In genomic region chr15:42548258-42549051, GRCh38 we compare ENCODE assay signal across 8 cellular contexts. TPM values are rescaled to one million over a fixed set of nuclear protein-coding genes. Genes with fewer than 3 reads are reported as not detected.
DNase-seq lines count a peak whose midpoint lies in the region; ATAC-seq and TF ChIP-seq lines count a peak whose summit lies in the region.

TSS of gene HAUS2 (plus strand) at chr15:42548838. CDS start at chr15:42548873, 35 bp downstream.
TSS of gene LRRC57 (minus strand) at chr15:42548793. CDS start at chr15:42548434, 359 bp downstream.

- no peak for TF ChIP-seq CTCF in activated CD8-positive, alpha-beta T cell treated with anti-CD3 and anti-CD28 coated beads for 36 hours (IDR thresholded peaks at IDR 0.05)
- TF ChIP-seq CTCF in lower lobe of right lung (IDR thresholded peaks at IDR 0.05) = no peak

- peaks cover 44% of the 10 kb centered on the region for H3K4me1 Mint-ChIP-seq in activated CD8-positive, alpha-beta T cell treated with anti-CD3 and anti-CD28 coated beads for 36 hours (ENCODE audit: low read depth)

- peak within 1 kb of the TSS; percentile 99 for H3K27ac Mint-ChIP-seq in activated CD8-positive, alpha-beta T cell treated with anti-CD3 and anti-CD28 coated beads for 36 hours

- intact Hi-C loops in activated CD8-positive, alpha-beta T cell treated with anti-CD3 and anti-CD28 coated beads for 36 hours (cut with micrococcal nuclease) = no loop called here
- intact Hi-C loops in lower lobe of right lung (cut with DNase I) = no loop called here

- H4K20me1 ChIP-seq in BLaER1 = peaks cover 22% of the 10 kb centered on the region

- peak; percentile 91 for DNase-seq in NCI-H774 (lab: John Stamatoyannopoulos, UW)
- peak; percentile 86 for DNase-seq in activated CD8-positive, alpha-beta T cell treated with anti-CD3 and anti-CD28 coated beads for 36 hours
- DNase-seq in lower lobe of right lung = peak; percentile 93
- DNase-seq in stimulated activated CD4-positive, alpha-beta T cell treated with anti-CD3 and anti-CD28 coated beads, TNF-alpha, amount 100 ng/mL, for 1 hour (ENCODE audit: low read depth in 3 of 3, low spot score in 1 of 3) = peak; percentile 65 to 82 (median 66)

- H3K4me3 Mint-ChIP-seq in activated CD8-positive, alpha-beta T cell treated with anti-CD3 and anti-CD28 coated beads for 36 hours = peak within 1 kb of the TSS; percentile 100

- WGBS in ectodermal cell, 2 experiments = 0% methylated on average over 71 of the region's 71 CpGs

- H3K4me1 ChIP-seq in BLaER1 = peaks cover 44% of the 10 kb centered on the region
- peaks cover 13% of the 10 kb centered on the region for H3K4me1 ChIP-seq in ectodermal cell (ENCODE audit: control insufficient read depth, insufficient read depth, low read length)
- H3K4me1 ChIP-seq in lower lobe of right lung = peaks cover 34% of the 10 kb centered on the region

- H3K27ac ChIP-seq in BLaER1 (peak within 1 kb of the TSS; percentile 82), ectodermal cell (ENCODE audit: insufficient read depth, low read depth, low read length, poor library complexity, severe bottlenecking) (peak within 1 kb of the TSS; percentile 56), lower lobe of right lung (peak within 1 kb of the TSS; percentile 92)

- H3K4me2 ChIP-seq in BLaER1 = peak within 1 kb of the TSS; percentile 87

- H3K4me3 ChIP-seq in BLaER1 (peak within 1 kb of the TSS; percentile 88), ectodermal cell (ENCODE audit: insufficient read depth, low read depth, low read length) (peak within 1 kb of the TSS; percentile 85), lower lobe of right lung (peak within 1 kb of the TSS; percentile 84)

- POLR2A ChIA-PET in activated CD8-positive, alpha-beta T cell treated with anti-CD3 and anti-CD28 coated beads for 36 hours (lab: Charles Lee) = interaction anchor here (0.6 to 3.8 kb wide), 12 partner anchors 9 to 940 kb away, joined by 3 to 17 read pairs (median 3); partner anchors contain the start of genes STARD9 and ZNF106

- ATAC-seq in GM19324 (IDR thresholded peaks at IDR 0.05; ENCODE audit: low FRiP score, unreplicated experiment) = peak; percentile 87
- peak; percentile 74 for ATAC-seq in HG03460 (IDR thresholded peaks at IDR 0.05; ENCODE audit: unreplicated experiment)
- ATAC-seq in activated CD8-positive, alpha-beta T cell treated with anti-CD3 and anti-CD28 coated beads for 36 hours = peak; percentile 87
- ATAC-seq in lower lobe of right lung = peak; percentile 96 to 98

- CTCF ChIA-PET in activated CD8-positive, alpha-beta T cell treated with anti-CD3 and anti-CD28 coated beads for 36 hours (lab: Charles Lee) = interaction anchor here (1.2 kb wide), 1 partner anchor 101 kb away, joined by 4 read pairs; no protein-coding TSS in a partner anchor

- no peaks in the 10 kb centered on the region for H3K27me3 ChIP-seq in BLaER1
- H3K27me3 ChIP-seq in ectodermal cell (ENCODE audit: control insufficient read depth, insufficient read depth, low read length, poor library complexity, severe bottlenecking) = no peaks in the 10 kb centered on the region
- H3K27me3 ChIP-seq in lower lobe of right lung (ENCODE audit: low read depth) = no peaks in the 10 kb centered on the region

- peak within 1 kb of the TSS; percentile 88 for H3K9ac ChIP-seq in BLaER1

- H3K9me3 ChIP-seq in BLaER1 (no peaks in the 10 kb centered on the region), ectodermal cell (ENCODE audit: control insufficient read depth, low read length) (no peaks in the 10 kb centered on the region), lower lobe of right lung (no peaks in the 10 kb centered on the region)

- no peaks in the 10 kb centered on the region for H3K9me3 Mint-ChIP-seq in activated CD8-positive, alpha-beta T cell treated with anti-CD3 and anti-CD28 coated beads for 36 hours

- peaks cover 16% of the 10 kb centered on the region for H3K36me3 Mint-ChIP-seq in activated CD8-positive, alpha-beta T cell treated with anti-CD3 and anti-CD28 coated beads for 36 hours (ENCODE audit: low read depth)

- H3K27me3 Mint-ChIP-seq in activated CD8-positive, alpha-beta T cell treated with anti-CD3 and anti-CD28 coated beads for 36 hours = no peaks in the 10 kb centered on the region

- peaks cover 41% of the 10 kb centered on the region for H3K36me3 ChIP-seq in BLaER1
- H3K36me3 ChIP-seq in ectodermal cell (ENCODE audit: control insufficient read depth, insufficient read depth, low read length) = peaks cover 6% of the 10 kb centered on the region
- H3K36me3 ChIP-seq in lower lobe of right lung = peaks cover 17% of the 10 kb centered on the region

RNA-seq across cellular contexts. Expression of gene HAUS2, which starts in this region (rescaled TPM):
- total RNA-seq in activated CD8-positive, alpha-beta T cell treated with anti-CD3 and anti-CD28 coated beads for 36 hours = 10 to 100 TPM; 45.3 to 48.8 TPM
- polyA plus RNA-seq in ectodermal cell (2013, experiment 1 of 4) = 43.1 TPM
- polyA plus RNA-seq in ectodermal cell (2013, experiment 2 of 4) = 41.9 TPM
- polyA plus RNA-seq in ectodermal cell (2013, experiment 3 of 4) = 25.8 TPM
- polyA plus RNA-seq in ectodermal cell (2013, experiment 4 of 4) = 29.1 TPM
- total RNA-seq in lower lobe of right lung = 21.4 TPM

RNA-seq across cellular contexts. Expression of gene LRRC57, which starts in this region (rescaled TPM):
- total RNA-seq in activated CD8-positive, alpha-beta T cell treated with anti-CD3 and anti-CD28 coated beads for 36 hours = 10 to 100 TPM; 13.7 to 15.1 TPM
- polyA plus RNA-seq in ectodermal cell (2013, experiment 1 of 4) = 21.6 TPM
- polyA plus RNA-seq in ectodermal cell (2013, experiment 2 of 4) = 24.6 TPM
- 16.8 TPM for polyA plus RNA-seq in ectodermal cell (2013, experiment 3 of 4)
- polyA plus RNA-seq in ectodermal cell (2013, experiment 4 of 4) = 14.7 TPM
- total RNA-seq in lower lobe of right lung = 23.7 TPM

Comparison
In these comparisons a context has a peak if more than half of its experiments do, and no peak if none do; other contexts are left out.
1. Peak in every context shown above with its lines: DNase-seq, ATAC-seq, H3K4me3 ChIP-seq and H3K27ac ChIP-seq.